ENCODE assay signal across 28 cellular contexts in the genomic region with DNA sequence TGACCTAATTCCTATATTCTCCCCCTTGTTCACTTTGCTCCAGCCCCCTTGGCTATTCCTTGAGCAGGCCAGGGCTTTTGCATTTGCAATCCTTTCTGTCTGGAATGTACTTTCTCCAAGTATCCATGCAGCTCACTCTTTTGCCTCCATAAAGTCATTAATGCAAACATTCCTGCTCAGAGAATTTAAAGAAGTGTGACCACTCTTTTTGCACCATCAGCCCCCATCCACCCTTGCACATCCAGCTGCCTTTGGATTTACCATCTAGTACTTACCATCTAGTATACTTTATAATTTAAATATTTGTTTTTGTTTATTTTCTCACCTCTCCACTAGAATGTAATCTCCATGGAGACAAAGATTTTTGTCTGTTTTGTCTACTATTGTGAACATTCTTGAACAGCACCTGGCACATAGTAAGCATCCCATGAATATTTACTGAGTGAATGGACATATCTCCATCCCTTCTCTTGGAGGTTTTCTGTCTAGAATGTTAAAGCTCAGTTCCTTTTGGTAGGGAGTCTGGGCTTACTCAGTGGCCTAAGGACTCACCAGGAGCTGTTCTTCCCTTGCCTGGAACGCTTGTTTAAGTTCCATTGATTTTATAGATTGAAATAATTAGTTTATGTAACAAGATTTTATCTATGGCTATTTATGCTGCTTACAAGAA. TPM values are rescaled to one million over a fixed set of nuclear protein-coding genes. Genes with fewer than 3 reads are reported as not detected.
"Had no signal": no experiment of that assay in that cellular context is flagged by ENCODE, and none has a peak within 500 bp of the region (broad histone marks: within the 10 kb centered on the region; RNA-seq: fewer than 3 reads in every experiment).

No MANE protein-coding gene starts in this region.

- H3K27me3 Mint-ChIP-seq: activated CD4-positive, alpha-beta memory T cell treated with anti-CD3 and anti-CD28 coated beads for 36 hours; activated T-helper 17 cell treated with anti-CD3 and anti-CD28 coated beads, Interleukin-2, amount 50 U/mL, for 72 hours; effector memory CD8-positive, alpha-beta T cell had no signal

- H3K27ac ChIP-seq: gastrocnemius medialis, neutrophil, stomach, suprapubic skin, tibial artery had no signal

- H3K9me3 Mint-ChIP-seq: activated T-helper 17 cell treated with anti-CD3 and anti-CD28 coated beads, Interleukin-2, amount 50 U/mL, for 72 hours had no signal

- H3K27ac Mint-ChIP-seq: activated T-helper 17 cell treated with anti-CD3 and anti-CD28 coated beads, Interleukin-2, amount 50 U/mL, for 72 hours; nephron; T-helper 2 cell treated with Interferon-gamma antibody and Interleukin-4, amounts not matched to agents 5 μg/mL and 100 μg/mL, for 36 hours had no signal

- H3K36me3 ChIP-seq: gastrocnemius medialis, neutrophil, right lobe of liver, stomach, suprapubic skin, tibial artery had no signal

- H3K4me3 Mint-ChIP-seq: activated CD4-positive, alpha-beta memory T cell treated with anti-CD3 and anti-CD28 coated beads for 36 hours; activated T-cell treated with anti-CD3 and anti-CD28 coated beads, Interleukin-2, amount 50 U/mL, for 4 hours; activated T-helper 17 cell treated with anti-CD3 and anti-CD28 coated beads, Interleukin-2, amount 50 U/mL, for 72 hours; nephron; T-helper 2 cell treated with Interferon-gamma antibody and Interleukin-4, amounts not matched to agents 5 μg/mL and 100 μg/mL, for 36 hours had no signal

- H3K4me1 Mint-ChIP-seq: nephron had no signal

- H3K4me1 ChIP-seq: gastrocnemius medialis, stomach, suprapubic skin, tibial artery had no signal

- H3K9me3 ChIP-seq: gastrocnemius medialis, neutrophil, right lobe of liver, suprapubic skin had no signal

- H3K4me3 ChIP-seq: coronary artery, gastrocnemius medialis, right lobe of liver, skin epidermis, stomach, suprapubic skin, tibial artery had no signal

- ATAC-seq: activated T-cell treated with anti-CD3 and anti-CD28 coated beads, Interleukin-2, amount 50 U/mL, for 4 hours; activated T-helper 17 cell treated with anti-CD3 and anti-CD28 coated beads, Interleukin-2, amount 50 U/mL, for 72 hours; effector memory CD8-positive, alpha-beta T cell; gastrocnemius medialis had no signal

- H3K27me3 ChIP-seq: gastrocnemius medialis, neutrophil, right lobe of liver, stomach, suprapubic skin, tibial artery had no signal

- DNase-seq: activated CD4-positive, alpha-beta memory T cell treated with anti-CD3 and anti-CD28 coated beads for 36 hours; activated CD4-positive, alpha-beta T cell treated with anti-CD3 and anti-CD28 coated beads for 48 hours; activated CD4-positive, CD25-positive, alpha-beta regulatory T cell; activated gamma-delta T cell treated with Interleukin-2 at 50 U/mL for 16 hours; activated naive CD4-positive, alpha-beta T cell treated with anti-CD3 and anti-CD28 coated beads, Interleukin-2, amount 50 U/mL, for 16 hours; activated T-cell treated with anti-CD3 and anti-CD28 coated beads, Interleukin-2, amount 50 U/mL, for 4 hours; cerebellar nuclear complex; effector memory CD8-positive, alpha-beta T cell; erythroblast; glutamatergic neuron; islet precursor cell; left cardiac atrium; mesenchymal stem cell; right lobe of liver; stimulated activated CD4-positive, alpha-beta T cell treated with anti-CD3 and anti-CD28 coated beads, Interleukin-12 subunit alpha, Interleukin-12 subunit beta, amount 100 ng/mL, for 4 hours; stimulated activated CD4-positive, alpha-beta T cell treated with anti-CD3 and anti-CD28 coated beads, Interleukin-4, amount 100 ng/mL, for 1 hour; stomach; T-helper 1 cell had no signal

RNA-seq across cellular contexts. Expression of a gene that starts 22.6 kb away (rescaled TPM):
- total RNA-seq: osteocyte had no signal
